In the genomic region with DNA sequence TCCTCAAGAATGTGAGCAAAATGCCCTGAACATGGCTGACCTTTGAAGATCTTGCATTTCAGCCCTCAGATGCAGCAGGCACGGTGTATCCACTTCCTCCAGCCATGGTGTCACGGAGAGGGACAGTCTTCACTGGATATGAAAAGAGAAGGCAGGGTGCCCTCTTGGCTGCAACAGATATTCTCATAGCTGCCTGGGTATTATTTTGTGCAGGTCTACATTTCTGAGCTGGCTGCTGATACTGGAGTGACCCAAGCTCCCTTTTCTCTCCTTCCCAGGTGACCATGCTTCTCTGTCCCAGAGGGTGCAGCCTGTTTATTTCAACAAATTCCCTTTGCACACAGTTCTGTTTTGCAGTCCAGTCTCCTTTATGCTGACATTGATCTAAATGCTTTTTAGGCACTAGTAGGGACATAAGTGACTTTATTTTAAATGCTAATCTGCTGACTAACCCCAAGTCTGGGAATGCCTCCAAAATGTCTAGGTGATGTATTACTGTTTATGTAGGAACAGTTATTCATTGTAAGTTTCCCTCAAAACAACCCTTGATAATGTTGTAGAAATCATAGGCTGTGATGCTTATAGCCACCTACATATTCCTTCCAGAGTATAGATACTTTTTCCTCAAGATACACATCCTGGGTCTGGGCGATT, we compare ENCODE assay signal across 10 cellular contexts. TPM values are rescaled to one million over a fixed set of nuclear protein-coding genes. Genes with fewer than 3 reads are reported as not detected.
DNase-seq lines count a peak whose midpoint lies in the region; ATAC-seq and TF ChIP-seq lines count a peak whose summit lies in the region.
"Had no signal": no experiment of that assay in that cellular context is flagged by ENCODE, and none has a peak within 500 bp of the region (broad histone marks: within the 10 kb centered on the region; RNA-seq: fewer than 3 reads in every experiment).

No MANE protein-coding gene starts in this region.

- TF ChIP-seq CTCF in AG04450 (IDR thresholded peaks at IDR 0.05; ENCODE audit: low read depth, low read length) (no peak), epithelial cell of esophagus (IDR thresholded peaks at IDR 0.05; ENCODE audit: insufficient read depth, low read depth, low read length, missing control alignments) (no peak)

- H3K79me2 ChIP-seq in Karpas-422 (ENCODE audit: low read length) = no peaks in the 10 kb centered on the region

- H3K27ac ChIP-seq in AG04450 (ENCODE audit: low read depth, low read length) (no peak overlapping the region), Karpas-422 (ENCODE audit: low read length) (no peak overlapping the region)

- no peak overlapping the region for H3K4me2 ChIP-seq in Karpas-422 (ENCODE audit: low read depth, low read length, poor library complexity, severe bottlenecking)

- intact Hi-C loops in Right ventricle myocardium inferior (cut with DNase I) = no loop called here

- H3K9me3 ChIP-seq in AG04450 (ENCODE audit: control insufficient read depth, insufficient read depth, low read length) (no peaks in the 10 kb centered on the region), Karpas-422 (ENCODE audit: low read length) (no peaks in the 10 kb centered on the region)

- DNase-seq in AG04450 (ENCODE audit: low read depth, low spot score) (peak; percentile 80), NCI-H226 (peak; percentile 74), epithelial cell of esophagus (ENCODE audit: low read depth) (peak; percentile 59), non-pigmented ciliary epithelial cell (ENCODE audit: low read depth) (peak; percentile 61), Karpas-422 (no peak), Right ventricle myocardium inferior (ENCODE audit: missing footprints) (no peak), NOMO-1 treated with dmso at 0.1 percent for 144 hours (lab: John Stamatoyannopoulos, UW; ENCODE audit: unreplicated experiment) (no peak), erythroblast (lab: John Stamatoyannopoulos, UW) (no peak)
- DNase-seq: CD4-positive, CD25-positive, alpha-beta regulatory T cell; NCI-H1436 treated with DMSO at 0.1 percent for 48 hours had no signal

- CTCF ChIA-PET in AG04450 (lab: Charles Lee) = no interaction called here

- no peak overlapping the region for H3K9ac ChIP-seq in Karpas-422 (ENCODE audit: low read length)

- TF ChIP-seq POLR2A in erythroblast (IDR thresholded peaks at IDR 0.05; ENCODE audit: low read length) = no peak

- no peaks in the 10 kb centered on the region for H3K4me1 ChIP-seq in Karpas-422 (ENCODE audit: low read length)

- H3K9me2 ChIP-seq in Karpas-422 (replicated peaks; ENCODE audit: insufficient read depth, low read length) = no peaks in the 10 kb centered on the region

- H3K36me3 ChIP-seq in Karpas-422 (ENCODE audit: insufficient read depth, low read length) = no peaks in the 10 kb centered on the region

- H3K4me3 ChIP-seq in AG04450 (ENCODE audit: low read depth, low read length) = peak overlapping the region; percentile 21
- no peak overlapping the region for H3K4me3 ChIP-seq in epithelial cell of esophagus (ENCODE audit: low read length)
- no peak overlapping the region for H3K4me3 ChIP-seq in Karpas-422 (ENCODE audit: low read length)

- H4K20me1 ChIP-seq in Karpas-422 (ENCODE audit: insufficient read depth, low read depth, low read length) = no peaks in the 10 kb centered on the region

- H3K27me3 ChIP-seq in AG04450 (ENCODE audit: control insufficient read depth, insufficient read depth, low read length) (no peaks in the 10 kb centered on the region), Karpas-422 (ENCODE audit: low read length) (no peaks in the 10 kb centered on the region)

- POLR2A ChIA-PET in AG04450 (lab: Yijun Ruan, JAX) = interaction anchor here (1.0 kb wide), 1 partner anchor 17 kb away, joined by 3 read pairs; the partner anchor contains the start of gene PYGL

- H2AFZ ChIP-seq in Karpas-422 (ENCODE audit: low read length) = no peak overlapping the region

- no peak for ATAC-seq in Right ventricle myocardium inferior

RNA-seq across cellular contexts. Expression of gene PYGL, which starts 17.4 kb away (rescaled TPM):
- polyA plus RNA-seq in AG04450 (2011; rRNA removed) = 57.8 and 60.4 TPM in 2 replicates
- 47.8 and 52.5 TPM in 2 replicates for polyA minus RNA-seq in AG04450 (2011; rRNA and poly(A)+ RNA removed)
- not detected in 2 replicates for total RNA-seq in Karpas-422 (2014; rRNA removed; shearing (Covaris generic); ENCODE audit: low replicate concordance)
- total RNA-seq in Right ventricle myocardium inferior = 9.8 TPM

Comparison
In these comparisons a context has a peak if more than half of its experiments do, and no peak if none do; other contexts are left out.
1. DNase-seq: peak in AG04450 (single experiment), NCI-H226 (single experiment), epithelial cell of esophagus (single experiment) and non-pigmented ciliary epithelial cell (single experiment); none in Karpas-422 (single experiment), Right ventricle myocardium inferior (single experiment), NOMO-1 treated with dmso at 0.1 percent for 144 hours (single experiment) and erythroblast (0 of 2).
2. RNA of gene PYGL, which starts 17.4 kb away (total RNA-seq): 9.8 TPM in Right ventricle myocardium inferior (single experiment); not detected in Karpas-422; every median in the first group is over 10 times any median in the second.